Comparison of ENCODE assay signal across 8 cellular contexts in the genomic region with DNA sequence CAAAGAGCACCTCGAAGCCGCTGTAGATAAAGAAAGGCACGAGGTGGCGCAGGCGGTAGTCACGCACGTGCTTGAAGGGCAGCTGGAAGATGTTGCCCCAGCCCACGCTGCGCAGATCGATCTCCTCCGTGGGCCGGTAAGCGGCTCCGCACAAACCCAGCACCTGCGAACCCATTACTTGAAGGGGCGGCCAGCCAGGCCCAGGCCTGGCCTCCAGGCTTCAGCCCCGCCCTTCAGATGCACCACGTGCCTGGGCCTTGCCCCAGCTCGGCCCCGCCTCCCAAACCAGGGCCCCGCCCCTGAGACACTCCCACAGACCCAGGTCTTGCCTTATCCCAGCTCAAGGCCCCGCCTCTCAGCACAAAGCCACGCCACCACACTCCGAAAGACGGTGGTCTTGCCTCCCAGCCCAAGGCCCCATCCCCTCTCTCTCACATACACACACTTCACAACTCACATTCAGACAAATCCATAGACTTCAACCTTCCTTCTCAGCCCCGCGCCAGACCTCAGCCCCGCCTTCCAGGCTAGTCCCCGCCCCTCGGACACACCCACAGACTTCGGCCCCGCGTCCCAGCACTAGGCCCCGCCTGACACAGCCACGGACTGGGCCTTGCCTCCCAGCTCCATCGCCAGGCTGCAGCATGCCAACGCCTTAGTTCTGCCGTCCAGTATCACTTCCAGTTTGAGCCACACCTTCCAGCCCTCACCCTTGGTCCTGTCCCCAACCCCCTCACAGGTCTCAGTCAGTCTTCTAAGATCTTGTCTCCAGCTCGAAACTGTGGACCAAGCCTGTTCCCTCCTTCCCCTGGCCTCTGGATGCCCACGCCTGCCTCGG. TPM values are rescaled to one million over a fixed set of nuclear protein-coding genes. Genes with fewer than 3 reads are reported as not detected.
DNase-seq lines count a peak whose midpoint lies in the region; ATAC-seq, FAIRE-seq and TF ChIP-seq lines count a peak whose summit lies in the region.

No MANE protein-coding gene starts in this region.

- TF ChIP-seq CTCF in H1 (IDR thresholded peaks at IDR 0.05; ENCODE audit: control extremely low read depth in 1 of 3, insufficient read depth in 1 of 3, low read depth in 1 of 3, low read length in 3 of 3) (no peak), omental fat pad (IDR thresholded peaks at IDR 0.05) (no peak)

- no peak overlapping the region for H3K4ac ChIP-seq in H1 (replicated peaks; ENCODE audit: insufficient read length, low read depth, low read length)

- TF ChIP-seq POLR2A in H1 (IDR thresholded peaks at IDR 0.05; ENCODE audit: control extremely low read depth in 1 of 2, low read depth in 2 of 2, low read length in 2 of 2): 0 out of 3 replicates have a peak, but pooled peaks of 1 of the 2 experiments have one; percentile 17

- POLR2A ChIA-PET in H1 (lab: Charles Lee; ENCODE audit: partially characterized antibody): interaction anchor here (1.2 kb wide), 2 partner anchors 17 to 22 kb away, joined by 4 read pairs; no protein-coding TSS in a partner anchor

- H3K9me3 ChIP-seq in H1 (ENCODE audit: insufficient read depth in 2 of 2, low read depth in 1 of 2, low read length in 1 of 2): no peaks in the 10 kb centered on the region

- CTCF ChIA-PET in H1 (lab: Charles Lee; ENCODE audit: partially characterized antibody): interaction anchor here (1.0 to 3.9 kb wide), 4 partner anchors 12 to 30 kb away, joined by 3 to 20 read pairs (median 4); a partner anchor contains a TSS

- no peak for TF ChIP-seq RAD21 in H1 (IDR thresholded peaks at IDR 0.05 in 1 of 2, conservative IDR thresholded peaks at IDR 0.05 in 1 of 2; ENCODE audit: low read depth in 2 of 2, low read length in 2 of 2)

- DNase-seq in NCI-H748 (lab: John Stamatoyannopoulos, UW; ENCODE audit: unreplicated experiment) (peak; percentile 47), NCI-H748 treated with DMSO at 0.1 percent for 48 hours (lab: John Stamatoyannopoulos, UW) (no peak), SHP77 (lab: John Stamatoyannopoulos, UW) (peak; percentile 54 to 66), H1 (ENCODE audit: low read depth in 1 of 2, low spot score in 2 of 2) (peak; percentile 85 to 99), omental fat pad (ENCODE audit: low spot score) (no peak)

- no peak for TF ChIP-seq EP300 in H1 (IDR thresholded peaks at IDR 0.05; ENCODE audit: borderline replicate concordance in 1 of 2, low read depth in 2 of 2, low read length in 2 of 2)

- H3K23ac ChIP-seq in H1 (ENCODE audit: insufficient read length): no peak overlapping the region

- ATAC-seq in omental fat pad (ENCODE audit: low FRiP score): peak; percentile 68
- ATAC-seq in GM18870 (IDR thresholded peaks at IDR 0.05; ENCODE audit: unreplicated experiment): no peak
- no peak for ATAC-seq in HG02938 (IDR thresholded peaks at IDR 0.05; ENCODE audit: unreplicated experiment)
- no peak for ATAC-seq in GM19351 (IDR thresholded peaks at IDR 0.05; ENCODE audit: unreplicated experiment)

- H3K23me2 ChIP-seq in H1 (ENCODE audit: low read depth, low read length): peaks cover 2% of the 10 kb centered on the region; the same call in 1 of the 2 replicates

- H3K56ac ChIP-seq in H1 (replicated peaks; ENCODE audit: insufficient read length, low read depth, low read length): no peak overlapping the region

- H3K4me1 ChIP-seq in H1 (replicated peaks in 1 of 4; ENCODE audit: control insufficient read depth in 3 of 4, insufficient read depth in 4 of 4, low read length in 3 of 4): peaks cover 0 to 9% (median 8%) of the 10 kb centered on the region in 4 experiments; a peak in 5 of 7 replicates

- FAIRE-seq in H1 (lab: Jason Lieb, UNC): no peak

- H3K18ac ChIP-seq in H1 (ENCODE audit: extremely low read depth, low read length): peak overlapping the region; percentile 96; the same call in 1 of the 2 replicates

- H2BK20ac ChIP-seq in H1 (ENCODE audit: low read length): no peak overlapping the region

- H2BK5ac ChIP-seq in H1 (ENCODE audit: low read depth, low read length): peak overlapping the region; percentile 76; the same call in 1 of the 2 replicates

- peak overlapping the region; percentile 49 to 68 (median 60); a peak in 7 of 8 replicates for H3K4me3 ChIP-seq in H1 (ENCODE audit: extremely low read depth in 1 of 4, insufficient read depth in 2 of 4, low read depth in 3 of 4, low read length in 4 of 4)

- H2BK12ac ChIP-seq in H1 (ENCODE audit: low read depth, low read length): peak overlapping the region; percentile 78; the same call in 1 of the 2 replicates

- H2AFZ ChIP-seq in H1 (ENCODE audit: low read length): peak overlapping the region; percentile 90; the same call in 1 of the 2 replicates

- no peak overlapping the region for H4K5ac ChIP-seq in H1 (ENCODE audit: insufficient read length, low read depth, low read length)

- H4K91ac ChIP-seq in H1 (replicated peaks; ENCODE audit: insufficient read length, low read length): no peak overlapping the region

- no peaks in the 10 kb centered on the region for H3K36me3 ChIP-seq in H1 (ENCODE audit: control insufficient read depth in 2 of 4, insufficient read depth in 4 of 4, low read length in 3 of 4)

- H3K9ac ChIP-seq in H1 (replicated peaks in 1 of 4; ENCODE audit: extremely low read depth in 1 of 4, low read depth in 3 of 4, low read length in 3 of 4): no peak overlapping the region

- no peaks in the 10 kb centered on the region for H3K27me3 ChIP-seq in H1 (replicated peaks in 1 of 4; ENCODE audit: control insufficient read depth in 3 of 4, extremely low read depth in 1 of 4, insufficient read depth in 3 of 4, low read length in 3 of 4)

- no peak overlapping the region for H2BK120ac ChIP-seq in H1 (replicated peaks; ENCODE audit: low read depth, low read length)

- no peak overlapping the region for H2AK5ac ChIP-seq in H1 (ENCODE audit: low read depth, low read length)

- H3K4me2 ChIP-seq in H1 (ENCODE audit: insufficient read depth in 1 of 2, low read depth in 2 of 2, low read length in 2 of 2): peak overlapping the region; percentile 76 to 85

- H3K14ac ChIP-seq in H1 (ENCODE audit: insufficient read length): no peak overlapping the region

- H4K8ac ChIP-seq in H1 (ENCODE audit: extremely low read depth, insufficient read depth, low read length): 0 out of 2 replicates have a peak overlapping the region, but pooled peaks have one; percentile 7

- no peaks in the 10 kb centered on the region for H3K79me1 ChIP-seq in H1 (ENCODE audit: low read depth, low read length)

- H3K79me2 ChIP-seq in H1 (ENCODE audit: control insufficient read depth in 1 of 2, insufficient read depth in 2 of 2, low read length in 2 of 2): no peaks in the 10 kb centered on the region

- no peak overlapping the region for H3K27ac ChIP-seq in H1 (ENCODE audit: low read depth, low read length)

- H2BK15ac ChIP-seq in H1 (ENCODE audit: low read length): peak overlapping the region; percentile 93; the same call in 1 of the 2 replicates

- WGBS in H1 (ENCODE audit: extremely low coverage in 1 of 2, insufficient coverage in 1 of 2, insufficient read length in 1 of 2, insufficient replicate concordance in 2 of 2, low coverage in 1 of 2, low lambda C conversion rate in 2 of 2, missing lambda C conversion rate in 1 of 2), 2 experiments: 27% methylated on average over 41 of the region's 41 CpGs; no CpG with 5 or more reads in 1 of the 2 experiments

- H4K20me1 ChIP-seq in H1 (replicated peaks in 1 of 2; ENCODE audit: control insufficient read depth in 1 of 2, insufficient read depth in 2 of 2, low read length in 2 of 2): no peaks in the 10 kb centered on the region

RNA-seq across cellular contexts. Expression of a gene that starts 7.1 kb away (rescaled TPM):
- total RNA-seq in H1 (2021; fragmentation: NEBNext Ultra II Directional; extraction: Animal tissue kit (Norgen Biotek cat#: 25700)): 18.9 and 19.2 TPM in 2 replicates
- polyA plus RNA-seq in H1 (2011; rRNA removed): 34.3 and 40.8 TPM in 2 replicates
- polyA plus RNA-seq in H1 (2011; cell fraction: cytosol; rRNA removed): 24.6 TPM
- polyA plus RNA-seq in H1 (2011; cell fraction: nucleus; rRNA removed): 53.5 TPM
- 8.7 to 20.4 TPM (median 17.7 TPM) in 4 replicates for polyA plus RNA-seq in H1 (2012, experiment 1 of 2)
- polyA plus RNA-seq in H1 (2012, experiment 2 of 2): 16.4 TPM
- polyA plus RNA-seq in H1 (2013, experiment 1 of 2): 22.0 TPM
- polyA plus RNA-seq in H1 (2013, experiment 2 of 2): 22.4 TPM
- 20.6 and 26.5 TPM in 2 replicates for polyA minus RNA-seq in H1 (2011; rRNA and poly(A)+ RNA removed)
- 14.0 TPM for polyA minus RNA-seq in H1 (2011; cell fraction: cytosol; rRNA and poly(A)+ RNA removed)
- polyA minus RNA-seq in H1 (2011; cell fraction: nucleus; rRNA and poly(A)+ RNA removed): 24.7 TPM
- 10 to 100 TPM; 33.5 to 63.8 (median 51.4) TPM for total RNA-seq in omental fat pad

RNA-seq across cellular contexts. Expression of a gene that starts 13.3 kb away (rescaled TPM):
- total RNA-seq in H1 (2021; fragmentation: NEBNext Ultra II Directional; extraction: Animal tissue kit (Norgen Biotek cat#: 25700)): 0.27 and 0.32 TPM in 2 replicates
- polyA plus RNA-seq in H1 (2011; rRNA removed): 0.47 TPM in 2 replicates
- 0.50 TPM for polyA plus RNA-seq in H1 (2011; cell fraction: cytosol; rRNA removed)
- polyA plus RNA-seq in H1 (2011; cell fraction: nucleus; rRNA removed): 0.53 TPM
- polyA plus RNA-seq in H1 (2012, experiment 1 of 2): 0.62 to 1.1 TPM (median 0.75 TPM) in 4 replicates
- polyA plus RNA-seq in H1 (2012, experiment 2 of 2): 0.26 TPM
- 0.18 TPM for polyA plus RNA-seq in H1 (2013, experiment 1 of 2)
- polyA plus RNA-seq in H1 (2013, experiment 2 of 2): 0.26 TPM
- 0.16 and 0.34 TPM in 2 replicates for polyA minus RNA-seq in H1 (2011; rRNA and poly(A)+ RNA removed)
- 0.88 TPM for polyA minus RNA-seq in H1 (2011; cell fraction: cytosol; rRNA and poly(A)+ RNA removed)
- polyA minus RNA-seq in H1 (2011; cell fraction: nucleus; rRNA and poly(A)+ RNA removed): 0.50 TPM
- 10 to 100 TPM; 20.5 to 90.8 (median 30.9) TPM for total RNA-seq in omental fat pad

RNA-seq across cellular contexts. Expression of a gene that starts 33.6 kb away (rescaled TPM):
- total RNA-seq in H1 (2021; fragmentation: NEBNext Ultra II Directional; extraction: Animal tissue kit (Norgen Biotek cat#: 25700)): 182 and 199 TPM in 2 replicates
- polyA plus RNA-seq in H1 (2011; rRNA removed): 291 and 406 TPM in 2 replicates
- 222 TPM for polyA plus RNA-seq in H1 (2011; cell fraction: cytosol; rRNA removed)
- 253 TPM for polyA plus RNA-seq in H1 (2011; cell fraction: nucleus; rRNA removed)
- polyA plus RNA-seq in H1 (2012, experiment 1 of 2): 92.1 to 255 TPM (median 248 TPM) in 4 replicates
- polyA plus RNA-seq in H1 (2012, experiment 2 of 2): 348 TPM
- 130 TPM for polyA plus RNA-seq in H1 (2013, experiment 1 of 2)
- 128 TPM for polyA plus RNA-seq in H1 (2013, experiment 2 of 2)
- polyA minus RNA-seq in H1 (2011; rRNA and poly(A)+ RNA removed): 69.8 and 77.8 TPM in 2 replicates
- 133 TPM for polyA minus RNA-seq in H1 (2011; cell fraction: cytosol; rRNA and poly(A)+ RNA removed)
- 92.8 TPM for polyA minus RNA-seq in H1 (2011; cell fraction: nucleus; rRNA and poly(A)+ RNA removed)
- total RNA-seq in omental fat pad: 100 to 1,000 TPM in 3 of 4 donors, 10 to 100 TPM in 1; 91.1 to 155 (median 128) TPM

RNA-seq across cellular contexts. Expression of a gene that starts 42.0 kb away (rescaled TPM):
- total RNA-seq in H1 (2021; fragmentation: NEBNext Ultra II Directional; extraction: Animal tissue kit (Norgen Biotek cat#: 25700)): 25.3 and 25.7 TPM in 2 replicates
- 39.6 and 50.2 TPM in 2 replicates for polyA plus RNA-seq in H1 (2011; rRNA removed)
- 35.8 TPM for polyA plus RNA-seq in H1 (2011; cell fraction: cytosol; rRNA removed)
- polyA plus RNA-seq in H1 (2011; cell fraction: nucleus; rRNA removed): 287 TPM
- polyA plus RNA-seq in H1 (2012, experiment 1 of 2): 12.7 to 29.5 TPM (median 24.4 TPM) in 4 replicates
- polyA plus RNA-seq in H1 (2012, experiment 2 of 2): 16.1 TPM
- polyA plus RNA-seq in H1 (2013, experiment 1 of 2): 25.3 TPM
- 21.2 TPM for polyA plus RNA-seq in H1 (2013, experiment 2 of 2)
- polyA minus RNA-seq in H1 (2011; rRNA and poly(A)+ RNA removed): 10.0 and 11.3 TPM in 2 replicates
- 15.0 TPM for polyA minus RNA-seq in H1 (2011; cell fraction: cytosol; rRNA and poly(A)+ RNA removed)
- 43.9 TPM for polyA minus RNA-seq in H1 (2011; cell fraction: nucleus; rRNA and poly(A)+ RNA removed)
- total RNA-seq in omental fat pad: 100 to 1,000 TPM in 3 of 4 donors, 10 to 100 TPM in 1; 84.4 to 251 (median 142) TPM

Comparison
In these comparisons a context has a peak if more than half of its experiments do, and no peak if none do; other contexts are left out.
1. DNase-seq: peak in NCI-H748 (single experiment), SHP77 (2 of 2) and H1 (2 of 2); none in NCI-H748 treated with DMSO at 0.1 percent for 48 hours (single experiment) and omental fat pad (single experiment).
2. RNA of a gene that starts 13.3 kb away (total RNA-seq): 20.5 to 90.8 TPM in omental fat pad; 0.27 to 0.32 TPM in H1; every median in the first group is over 10 times any median in the second.